Comparison of ENCODE assay signal across 18 cellular contexts in the genomic region with DNA sequence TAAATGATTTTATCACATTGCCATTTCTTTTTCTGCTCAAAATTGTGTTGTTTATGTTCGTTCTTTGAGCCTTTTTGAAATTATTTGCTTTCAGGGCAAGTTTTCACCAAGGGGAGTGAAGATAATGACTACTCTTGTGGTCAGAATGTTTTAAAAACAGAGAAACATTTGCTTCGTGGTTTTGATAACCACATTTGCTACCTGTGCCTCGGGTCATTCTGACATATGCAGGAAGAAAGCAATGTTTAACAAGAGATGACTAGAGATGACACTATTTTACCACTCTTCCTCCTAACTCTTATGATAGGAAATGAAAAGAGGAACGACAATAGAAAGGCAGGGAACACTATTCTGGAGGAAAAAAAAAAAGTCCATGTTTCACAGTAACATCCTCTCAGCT.
"Had no signal": no experiment of that assay in that cellular context is flagged by ENCODE, and none has a peak within 500 bp of the region (broad histone marks: within the 10 kb centered on the region; RNA-seq: fewer than 3 reads in every experiment).

No MANE protein-coding gene starts in this region.

- H3K27me3 Mint-ChIP-seq: activated CD4-positive, alpha-beta T cell treated with anti-CD3 and anti-CD28 coated beads, Interleukin-2, amount 10 ng/mL, durations not matched to agents 24 days and 14 days; activated naive CD8-positive, alpha-beta T cell treated with anti-CD3 and anti-CD28 coated beads, Interleukin-2, amount 50 U/mL, for 24 hours; memory B cell; natural killer cell treated with Interleukin-12 subunit alpha and Interleukin-12 subunit beta and Interleukin-15 and Interleukin-18, amount 100 ng/mL, for 72 hours had no signal

- H3K4me1 ChIP-seq: gastrocnemius medialis, heart right ventricle, left lung, thyroid gland, vagina had no signal

- H3K4me3 ChIP-seq: cardiac muscle cell, gastrocnemius medialis, heart right ventricle, left lung, thyroid gland, vagina had no signal

- H3K36me3 ChIP-seq: cardiac muscle cell, gastrocnemius medialis, heart right ventricle, left lung, thyroid gland, vagina had no signal

- H3K27ac Mint-ChIP-seq: activated CD4-positive, alpha-beta T cell treated with anti-CD3 and anti-CD28 coated beads, Interleukin-2, amount 10 ng/mL, durations not matched to agents 24 days and 14 days; activated naive CD8-positive, alpha-beta T cell treated with anti-CD3 and anti-CD28 coated beads, Interleukin-2, amount 50 U/mL, for 24 hours; memory B cell; natural killer cell treated with Interleukin-12 subunit alpha and Interleukin-12 subunit beta and Interleukin-15 and Interleukin-18, amount 100 ng/mL, for 72 hours; stimulated activated effector memory CD8-positive, alpha-beta T cell treated with anti-CD3 and anti-CD28 coated beads, Interleukin-12 subunit alpha, Interleukin-12 subunit beta, amount 100 ng/mL, for 72 hours; WTC11 had no signal

- H3K9me3 ChIP-seq: gastrocnemius medialis, thyroid gland, vagina had no signal

- ATAC-seq: activated naive CD8-positive, alpha-beta T cell treated with anti-CD3 and anti-CD28 coated beads, Interleukin-2, amount 50 U/mL, for 24 hours; gastrocnemius medialis; heart right ventricle; left lung; natural killer cell treated with Interleukin-12 subunit alpha and Interleukin-12 subunit beta and Interleukin-15 and Interleukin-18, amount 100 ng/mL, for 72 hours; right cardiac atrium; stimulated activated effector memory CD8-positive, alpha-beta T cell treated with anti-CD3 and anti-CD28 coated beads, Interleukin-12 subunit alpha, Interleukin-12 subunit beta, amount 100 ng/mL, for 72 hours; WTC11 had no signal

- H3K27ac ChIP-seq: cardiac muscle cell, gastrocnemius medialis, heart right ventricle, left lung, thyroid gland, vagina had no signal

- H3K36me3 Mint-ChIP-seq: memory B cell; stimulated activated effector memory CD8-positive, alpha-beta T cell treated with anti-CD3 and anti-CD28 coated beads, Interleukin-12 subunit alpha, Interleukin-12 subunit beta, amount 100 ng/mL, for 72 hours had no signal

- H3K4me3 Mint-ChIP-seq: activated CD4-positive, alpha-beta T cell treated with anti-CD3 and anti-CD28 coated beads, Interleukin-2, amount 10 ng/mL, durations not matched to agents 24 days and 14 days; activated naive CD8-positive, alpha-beta T cell treated with anti-CD3 and anti-CD28 coated beads, Interleukin-2, amount 50 U/mL, for 24 hours; memory B cell; natural killer cell treated with Interleukin-12 subunit alpha and Interleukin-12 subunit beta and Interleukin-15 and Interleukin-18, amount 100 ng/mL, for 72 hours; stimulated activated effector memory CD8-positive, alpha-beta T cell treated with anti-CD3 and anti-CD28 coated beads, Interleukin-12 subunit alpha, Interleukin-12 subunit beta, amount 100 ng/mL, for 72 hours; WTC11 had no signal

- DNase-seq: activated CD4-positive, alpha-beta T cell treated with anti-CD3 and anti-CD28 coated beads, Interleukin-2, amount 10 ng/mL, durations not matched to agents 24 days and 14 days; activated CD8-positive, alpha-beta memory T cell treated with anti-CD3 and anti-CD28 coated beads for 24 hours; activated naive CD4-positive, alpha-beta T cell treated with Interleukin-2 at 50 U/mL for 16 hours; activated naive CD8-positive, alpha-beta T cell treated with anti-CD3 and anti-CD28 coated beads, Interleukin-2, amount 50 U/mL, for 24 hours; gastrocnemius medialis; heart right ventricle; islet precursor cell; left lung; nucleus accumbens; right cardiac atrium; small intestine; thyroid gland had no signal

- H3K27me3 ChIP-seq: cardiac muscle cell, gastrocnemius medialis, heart right ventricle, left lung, thyroid gland, vagina had no signal

- H3K4me1 Mint-ChIP-seq: activated CD4-positive, alpha-beta T cell treated with anti-CD3 and anti-CD28 coated beads, Interleukin-2, amount 10 ng/mL, durations not matched to agents 24 days and 14 days; activated naive CD8-positive, alpha-beta T cell treated with anti-CD3 and anti-CD28 coated beads, Interleukin-2, amount 50 U/mL, for 24 hours; memory B cell; stimulated activated effector memory CD8-positive, alpha-beta T cell treated with anti-CD3 and anti-CD28 coated beads, Interleukin-12 subunit alpha, Interleukin-12 subunit beta, amount 100 ng/mL, for 72 hours had no signal
